In genomic region chr12:90407841-90408240, GRCh38 we compare ENCODE assay signal across 20 cellular contexts.
A peak's percentile ranks its signal among the peaks of the same experiment; 100 is the strongest.
DNase-seq lines count a peak whose midpoint lies in the region; ATAC-seq and TF ChIP-seq lines count a peak whose summit lies in the region.
"Had no signal": no experiment of that assay in that cellular context is flagged by ENCODE, and none has a peak within 500 bp of the region (broad histone marks: within the 10 kb centered on the region; RNA-seq: fewer than 3 reads in every experiment).

No MANE protein-coding gene starts in this region.

- no peaks in the 10 kb centered on the region for H3K36me3 ChIP-seq in neural progenitor cell
- H3K36me3 ChIP-seq: Peyer's patch, upper lobe of left lung had no signal

- intact Hi-C loops in MCF 10A (cut with micrococcal nuclease): no loop called here

- no peaks in the 10 kb centered on the region for H3F3A ChIP-seq in neural progenitor cell (ENCODE audit: low read depth)

- H2AFZ ChIP-seq in neural progenitor cell (replicated peaks): no peak overlapping the region

- no peaks in the 10 kb centered on the region for H3K27me3 Mint-ChIP-seq in chondrocyte (ENCODE audit: low read depth)
- no peaks in the 10 kb centered on the region for H3K27me3 Mint-ChIP-seq in neural progenitor cell (ENCODE audit: insufficient read depth, low read depth)
- no peaks in the 10 kb centered on the region for H3K27me3 Mint-ChIP-seq in MCF 10A (ENCODE audit: insufficient read depth, unreplicated experiment)
- H3K27me3 Mint-ChIP-seq: activated naive CD8-positive, alpha-beta T cell; natural killer cell treated with Interleukin-12 subunit alpha and Interleukin-12 subunit beta and Interleukin-15 and Interleukin-18, amount 100 ng/mL, for 72 hours had no signal

- H3K27me3 ChIP-seq in neural progenitor cell: no peaks in the 10 kb centered on the region
- H3K27me3 ChIP-seq: Peyer's patch, upper lobe of left lung had no signal

- POLR2A ChIA-PET in MCF 10A (lab: Yijun Ruan, JAX): no interaction called here

- no peak overlapping the region for H3K27ac ChIP-seq in neural progenitor cell
- H3K27ac ChIP-seq: 22Rv1, Peyer's patch, skin epidermis, upper lobe of left lung had no signal

- no peaks in the 10 kb centered on the region for H3K9me3 ChIP-seq in neural progenitor cell (ENCODE audit: low read depth)
- H3K9me3 ChIP-seq: Peyer's patch, upper lobe of left lung had no signal

- H4K20me1 ChIP-seq in neural progenitor cell (ENCODE audit: low read depth): no peaks in the 10 kb centered on the region

- no peaks in the 10 kb centered on the region for H3K9me3 Mint-ChIP-seq in chondrocyte (ENCODE audit: low read depth)
- peaks cover 5% of the 10 kb centered on the region for H3K9me3 Mint-ChIP-seq in neural progenitor cell
- H3K9me3 Mint-ChIP-seq in MCF 10A (ENCODE audit: unreplicated experiment): no peaks in the 10 kb centered on the region
- H3K9me3 Mint-ChIP-seq: natural killer cell treated with Interleukin-12 subunit alpha and Interleukin-12 subunit beta and Interleukin-15 and Interleukin-18, amount 100 ng/mL, for 72 hours had no signal

- H3K4me2 ChIP-seq in neural progenitor cell: no peak overlapping the region

- H3K27ac Mint-ChIP-seq in chondrocyte (ENCODE audit: unreplicated experiment): no peak overlapping the region
- H3K27ac Mint-ChIP-seq in neural progenitor cell: no peak overlapping the region
- no peak overlapping the region for H3K27ac Mint-ChIP-seq in MCF 10A (ENCODE audit: low read depth, unreplicated experiment)
- H3K27ac Mint-ChIP-seq: activated naive CD8-positive, alpha-beta T cell; natural killer cell treated with Interleukin-12 subunit alpha and Interleukin-12 subunit beta and Interleukin-15 and Interleukin-18, amount 100 ng/mL, for 72 hours had no signal

- peaks cover 3% of the 10 kb centered on the region for H3K4me1 ChIP-seq in neural progenitor cell
- H3K4me1 ChIP-seq: Peyer's patch, upper lobe of left lung had no signal

- H3K36me3 Mint-ChIP-seq in chondrocyte (ENCODE audit: low read depth): no peaks in the 10 kb centered on the region
- H3K36me3 Mint-ChIP-seq in neural progenitor cell: no peaks in the 10 kb centered on the region
- no peaks in the 10 kb centered on the region for H3K36me3 Mint-ChIP-seq in MCF 10A (ENCODE audit: insufficient read depth, unreplicated experiment)
- H3K36me3 Mint-ChIP-seq: activated naive CD8-positive, alpha-beta T cell; natural killer cell treated with Interleukin-12 subunit alpha and Interleukin-12 subunit beta and Interleukin-15 and Interleukin-18, amount 100 ng/mL, for 72 hours had no signal

- no peak overlapping the region for H3K9ac ChIP-seq in neural progenitor cell

- H3K4me1 Mint-ChIP-seq in chondrocyte (ENCODE audit: low read depth) (no peaks in the 10 kb centered on the region), neural progenitor cell (no peaks in the 10 kb centered on the region), MCF 10A (ENCODE audit: insufficient read depth, unreplicated experiment) (no peaks in the 10 kb centered on the region)

- H3K4me3 ChIP-seq in neural progenitor cell (no peak overlapping the region), foreskin fibroblast (ENCODE audit: low read depth in 1 of 2, low read length in 2 of 2) (no peak overlapping the region)
- H3K4me3 ChIP-seq: Peyer's patch, skin epidermis, upper lobe of left lung had no signal

- peak; percentile 0 for DNase-seq in DMS 273 (lab: John Stamatoyannopoulos, UW; ENCODE audit: unreplicated experiment)
- no peak for DNase-seq in DMS 273 treated with DMSO at 0.1 percent for 48 hours (lab: John Stamatoyannopoulos, UW)
- DNase-seq in NCI-H69 (lab: John Stamatoyannopoulos, UW): peak; percentile 39
- no peak for DNase-seq in chondrocyte (ENCODE audit: low spot score)
- peak; percentile 18 for DNase-seq in neural progenitor cell (ENCODE audit: low spot score)
- DNase-seq in MCF 10A (ENCODE audit: unreplicated experiment): no peak
- no peak for DNase-seq in foreskin fibroblast
- DNase-seq: activated CD4-positive, CD25-positive, alpha-beta regulatory T cell treated with anti-CD3 and anti-CD28 coated beads, Interleukin-2, amount 50 U/mL, for 72 hours; cortex of kidney; NCI-H1105; NCI-H2107; Peyer's patch; stimulated activated CD4-positive, alpha-beta T cell treated with anti-CD3 and anti-CD28 coated beads, Interleukin-4, amount 100 ng/mL, for 24 hours; T-helper 9 cell; upper lobe of left lung had no signal

- no TSS peak for BruUV-seq in MCF 10A (replicated peaks; lab: Mats Ljungman, UMichigan)

- H3K79me2 ChIP-seq in neural progenitor cell (ENCODE audit: low read depth): no peaks in the 10 kb centered on the region

- H3K4me3 Mint-ChIP-seq in chondrocyte (ENCODE audit: unreplicated experiment): no peak overlapping the region
- no peak overlapping the region for H3K4me3 Mint-ChIP-seq in neural progenitor cell
- no peak overlapping the region for H3K4me3 Mint-ChIP-seq in MCF 10A (ENCODE audit: unreplicated experiment)
- H3K4me3 Mint-ChIP-seq: activated naive CD8-positive, alpha-beta T cell; natural killer cell treated with Interleukin-12 subunit alpha and Interleukin-12 subunit beta and Interleukin-15 and Interleukin-18, amount 100 ng/mL, for 72 hours had no signal

- CTCF ChIA-PET in MCF 10A (lab: Yijun Ruan, JAX): interaction anchor here (0.7 kb wide), 1 partner anchor 507 kb away, joined by 3 read pairs; no protein-coding TSS in a partner anchor

- no peak for ATAC-seq in HG03095 (IDR thresholded peaks at IDR 0.05; ENCODE audit: unreplicated experiment)
- ATAC-seq: natural killer cell treated with Interleukin-12 subunit alpha and Interleukin-12 subunit beta and Interleukin-15 and Interleukin-18, amount 100 ng/mL, for 72 hours had no signal

- TF ChIP-seq CTCF in chondrocyte (IDR thresholded peaks at IDR 0.05): peak; percentile 23
- TF ChIP-seq CTCF in neural progenitor cell (IDR thresholded peaks at IDR 0.05): peak; percentile 29
- no peak for TF ChIP-seq CTCF in MCF 10A (IDR thresholded peaks at IDR 0.05; ENCODE audit: unreplicated experiment)
- no peak for TF ChIP-seq CTCF in foreskin fibroblast (IDR thresholded peaks at IDR 0.05; ENCODE audit: low read depth, low read length)

Comparison
In these comparisons a context has a peak if more than half of its experiments do, and no peak if none do; other contexts are left out.
1. DNase-seq: peak in DMS 273 (single experiment), NCI-H69 (single experiment) and neural progenitor cell (single experiment); none in DMS 273 treated with DMSO at 0.1 percent for 48 hours (single experiment), chondrocyte (single experiment), MCF 10A (single experiment) and foreskin fibroblast (0 of 2).
2. CTCF ChIP-seq: peak in chondrocyte (single experiment) and neural progenitor cell (single experiment); none in MCF 10A (single experiment) and foreskin fibroblast (single experiment).